In genomic region chr1:210607361-210607760, GRCh38 we compare ENCODE assay signal across 17 cellular contexts.
DNase-seq lines count a peak whose midpoint lies in the region; ATAC-seq and TF ChIP-seq lines count a peak whose summit lies in the region.
"Had no signal": no experiment of that assay in that cellular context is flagged by ENCODE, and none has a peak within 500 bp of the region (broad histone marks: within the 10 kb centered on the region; RNA-seq: fewer than 3 reads in every experiment).

No MANE protein-coding gene starts in this region.

- H3K4me3 ChIP-seq in fibroblast of villous mesenchyme (ENCODE audit: low read depth, low read length): no peak overlapping the region
- H3K4me3 ChIP-seq: HAP-1 had no signal

- DNase-seq in NCI-H524 (lab: John Stamatoyannopoulos, UW): peak; percentile 9 to 69
- no peak for DNase-seq in NCI-H524 treated with DMSO at 0.1 percent for 48 hours (lab: John Stamatoyannopoulos, UW)
- DNase-seq in NCI-H2171 treated with DMSO at 0.1 percent for 48 hours (lab: John Stamatoyannopoulos, UW): peak; percentile 76
- DNase-seq in fibroblast of villous mesenchyme (ENCODE audit: low read depth): peak; percentile 42
- no peak for DNase-seq in activated T-cell treated with anti-CD3 and anti-CD28 coated beads, Interleukin-2, amount 50 U/mL, for 1 hour
- DNase-seq: 8988T; AML-193; C1 segment of cervical spinal cord; Calu3; CD4-positive, alpha-beta T cell; DMS53; GF-D8; IMR-90 had no signal

- TF ChIP-seq CTCF in fibroblast of villous mesenchyme (IDR thresholded peaks at IDR 0.05; ENCODE audit: insufficient read depth, low read depth, low read length): no peak

- ATAC-seq in GM19023 (IDR thresholded peaks at IDR 0.05; ENCODE audit: unreplicated experiment) (no peak), GM19328 (IDR thresholded peaks at IDR 0.05; ENCODE audit: unreplicated experiment) (no peak), GM18909 (IDR thresholded peaks at IDR 0.05; ENCODE audit: poor library complexity, unreplicated experiment) (no peak)

Comparison
In these comparisons a context has a peak if more than half of its experiments do, and no peak if none do; other contexts are left out.
1. DNase-seq: peak in NCI-H524 (2 of 2), NCI-H2171 treated with DMSO at 0.1 percent for 48 hours (single experiment) and fibroblast of villous mesenchyme (single experiment); none in NCI-H524 treated with DMSO at 0.1 percent for 48 hours (single experiment) and activated T-cell treated with anti-CD3 and anti-CD28 coated beads, Interleukin-2, amount 50 U/mL, for 1 hour (single experiment).